1 cellular context compared by ENCODE assay signal in the genomic region with DNA sequence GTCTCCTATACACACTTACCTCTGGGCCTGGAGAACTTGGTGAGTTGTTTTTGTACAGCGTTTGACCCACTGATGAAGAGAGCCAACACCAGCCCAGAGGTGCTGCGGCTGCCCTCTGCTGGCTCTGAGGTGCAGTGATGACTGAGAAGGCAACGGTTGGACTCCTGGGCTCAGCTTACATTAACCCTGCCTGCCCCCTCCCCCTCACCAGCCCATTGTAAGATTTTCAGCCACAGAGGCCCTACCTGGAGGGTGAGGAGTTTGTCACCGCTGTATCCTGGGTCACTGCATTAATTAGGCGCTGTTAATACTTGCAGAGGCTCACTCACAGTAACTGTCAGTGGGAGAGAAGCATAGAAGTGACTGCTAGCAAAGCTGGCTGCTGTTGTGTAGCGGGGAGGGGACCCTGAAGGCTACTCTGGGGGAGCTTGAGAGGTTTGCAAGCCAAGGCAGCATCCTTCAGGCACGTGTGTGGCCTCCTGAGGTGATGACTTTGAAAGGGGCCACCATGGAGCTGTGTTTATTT.
TF ChIP-seq lines count a peak whose summit lies in the region.

No MANE protein-coding gene starts in this region.

TF ChIP-seq in H1, 55 proteins besides CTCF, POLR2A, EP300 and RAD21:
- no peak for TF ChIP-seq KDM5A (IDR thresholded peaks at IDR 0.05; ENCODE audit: low read length)
- TF ChIP-seq SIX5 (IDR thresholded peaks at IDR 0.05; ENCODE audit: low read depth, low read length): no peak
- no peak for TF ChIP-seq KDM1A (IDR thresholded peaks at IDR 0.05; ENCODE audit: borderline replicate concordance, low read length)
- TF ChIP-seq, protein P1, sequence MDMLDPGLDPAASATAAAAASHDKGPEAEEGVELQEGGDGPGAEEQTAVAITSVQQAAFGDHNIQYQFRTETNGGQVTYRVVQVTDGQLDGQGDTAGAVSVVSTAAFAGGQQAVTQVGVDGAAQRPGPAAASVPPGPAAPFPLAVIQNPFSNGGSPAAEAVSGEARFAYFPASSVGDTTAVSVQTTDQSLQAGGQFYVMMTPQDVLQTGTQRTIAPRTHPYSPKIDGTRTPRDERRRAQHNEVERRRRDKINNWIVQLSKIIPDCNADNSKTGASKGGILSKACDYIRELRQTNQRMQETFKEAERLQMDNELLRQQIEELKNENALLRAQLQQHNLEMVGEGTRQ (IDR thresholded peaks at IDR 0.05; ENCODE audit: low read length): no peak
- TF ChIP-seq, protein P2, sequence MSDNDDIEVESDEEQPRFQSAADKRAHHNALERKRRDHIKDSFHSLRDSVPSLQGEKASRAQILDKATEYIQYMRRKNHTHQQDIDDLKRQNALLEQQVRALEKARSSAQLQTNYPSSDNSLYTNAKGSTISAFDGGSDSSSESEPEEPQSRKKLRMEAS (IDR thresholded peaks at IDR 0.05): peak; percentile 48; the same call in 1 of the 2 replicates
- TF ChIP-seq RBBP5 (IDR thresholded peaks at IDR 0.05; ENCODE audit: borderline replicate concordance, low read depth, low read length): peak; percentile 91
- TF ChIP-seq SP1 (IDR thresholded peaks at IDR 0.05; ENCODE audit: low read depth, low read length): peak; percentile 70
- TF ChIP-seq FOSL1 (IDR thresholded peaks at IDR 0.05; ENCODE audit: insufficient read depth, low read depth, low read length): no peak
- TF ChIP-seq RXRA (IDR thresholded peaks at IDR 0.05; ENCODE audit: insufficient read depth, low read depth, low read length): no peak
- no peak for TF ChIP-seq SP2 (IDR thresholded peaks at IDR 0.05; ENCODE audit: low read length)
- TF ChIP-seq GTF2F1 (IDR thresholded peaks at IDR 0.05; ENCODE audit: borderline replicate concordance, low read depth, low read length): no peak; the same call in 1 of the 2 replicates
- TF ChIP-seq JUND (IDR thresholded peaks at IDR 0.05; ENCODE audit: low read length): peak; percentile 77
- TF ChIP-seq SIN3A (conservative IDR thresholded peaks at IDR 0.05 in 1 of 2, IDR thresholded peaks at IDR 0.05 in 1 of 2; ENCODE audit: low read depth in 1 of 2, low read length in 2 of 2): peak in 1 of 2 experiments; percentile 51; a peak in 1 of 4 replicates
- no peak for TF ChIP-seq CBX5 (IDR thresholded peaks at IDR 0.05; ENCODE audit: low read depth, low read length)
- TF ChIP-seq CTBP2 (IDR thresholded peaks at IDR 0.05; ENCODE audit: borderline replicate concordance, insufficient read depth, insufficient read length, low read length): no peak
- no peak for TF ChIP-seq GABPA (IDR thresholded peaks at IDR 0.05; ENCODE audit: borderline replicate concordance, insufficient read depth, low read length)
- TF ChIP-seq, protein P3, sequence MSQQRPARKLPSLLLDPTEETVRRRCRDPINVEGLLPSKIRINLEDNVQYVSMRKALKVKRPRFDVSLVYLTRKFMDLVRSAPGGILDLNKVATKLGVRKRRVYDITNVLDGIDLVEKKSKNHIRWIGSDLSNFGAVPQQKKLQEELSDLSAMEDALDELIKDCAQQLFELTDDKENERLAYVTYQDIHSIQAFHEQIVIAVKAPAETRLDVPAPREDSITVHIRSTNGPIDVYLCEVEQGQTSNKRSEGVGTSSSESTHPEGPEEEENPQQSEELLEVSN (IDR thresholded peaks at IDR 0.05): no peak
- TF ChIP-seq BACH1 (IDR thresholded peaks at IDR 0.05; ENCODE audit: low read length): no peak
- TF ChIP-seq, protein P4, sequence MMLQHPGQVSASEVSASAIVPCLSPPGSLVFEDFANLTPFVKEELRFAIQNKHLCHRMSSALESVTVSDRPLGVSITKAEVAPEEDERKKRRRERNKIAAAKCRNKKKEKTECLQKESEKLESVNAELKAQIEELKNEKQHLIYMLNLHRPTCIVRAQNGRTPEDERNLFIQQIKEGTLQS (IDR thresholded peaks at IDR 0.05; ENCODE audit: insufficient read depth, low read depth, low read length): no peak
- TF ChIP-seq, protein P5, sequence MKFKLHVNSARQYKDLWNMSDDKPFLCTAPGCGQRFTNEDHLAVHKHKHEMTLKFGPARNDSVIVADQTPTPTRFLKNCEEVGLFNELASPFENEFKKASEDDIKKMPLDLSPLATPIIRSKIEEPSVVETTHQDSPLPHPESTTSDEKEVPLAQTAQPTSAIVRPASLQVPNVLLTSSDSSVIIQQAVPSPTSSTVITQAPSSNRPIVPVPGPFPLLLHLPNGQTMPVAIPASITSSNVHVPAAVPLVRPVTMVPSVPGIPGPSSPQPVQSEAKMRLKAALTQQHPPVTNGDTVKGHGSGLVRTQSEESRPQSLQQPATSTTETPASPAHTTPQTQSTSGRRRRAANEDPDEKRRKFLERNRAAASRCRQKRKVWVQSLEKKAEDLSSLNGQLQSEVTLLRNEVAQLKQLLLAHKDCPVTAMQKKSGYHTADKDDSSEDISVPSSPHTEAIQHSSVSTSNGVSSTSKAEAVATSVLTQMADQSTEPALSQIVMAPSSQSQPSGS (IDR thresholded peaks at IDR 0.05; ENCODE audit: low read length): no peak
- peak; percentile 64 for TF ChIP-seq NANOG (IDR thresholded peaks at IDR 0.05; ENCODE audit: insufficient read depth, low read depth, low read length, poor library complexity, severe bottlenecking)
- no peak for TF ChIP-seq MAFK (IDR thresholded peaks at IDR 0.05; ENCODE audit: low read depth, low read length)
- TF ChIP-seq EGR1 (IDR thresholded peaks at IDR 0.05; ENCODE audit: borderline replicate concordance, low read depth, low read length): no peak; the same call in 1 of the 2 replicates
- no peak; the same call in 1 of the 2 replicates for TF ChIP-seq YY1 (IDR thresholded peaks at IDR 0.05; ENCODE audit: low read depth, low read length)
- no peak for TF ChIP-seq RFX5 (IDR thresholded peaks at IDR 0.05; ENCODE audit: borderline replicate concordance, low read depth, low read length)
- no peak for TF ChIP-seq BCL11A (IDR thresholded peaks at IDR 0.05; ENCODE audit: low read depth in 2 of 2, low read length in 2 of 2)
- TF ChIP-seq, protein P6, sequence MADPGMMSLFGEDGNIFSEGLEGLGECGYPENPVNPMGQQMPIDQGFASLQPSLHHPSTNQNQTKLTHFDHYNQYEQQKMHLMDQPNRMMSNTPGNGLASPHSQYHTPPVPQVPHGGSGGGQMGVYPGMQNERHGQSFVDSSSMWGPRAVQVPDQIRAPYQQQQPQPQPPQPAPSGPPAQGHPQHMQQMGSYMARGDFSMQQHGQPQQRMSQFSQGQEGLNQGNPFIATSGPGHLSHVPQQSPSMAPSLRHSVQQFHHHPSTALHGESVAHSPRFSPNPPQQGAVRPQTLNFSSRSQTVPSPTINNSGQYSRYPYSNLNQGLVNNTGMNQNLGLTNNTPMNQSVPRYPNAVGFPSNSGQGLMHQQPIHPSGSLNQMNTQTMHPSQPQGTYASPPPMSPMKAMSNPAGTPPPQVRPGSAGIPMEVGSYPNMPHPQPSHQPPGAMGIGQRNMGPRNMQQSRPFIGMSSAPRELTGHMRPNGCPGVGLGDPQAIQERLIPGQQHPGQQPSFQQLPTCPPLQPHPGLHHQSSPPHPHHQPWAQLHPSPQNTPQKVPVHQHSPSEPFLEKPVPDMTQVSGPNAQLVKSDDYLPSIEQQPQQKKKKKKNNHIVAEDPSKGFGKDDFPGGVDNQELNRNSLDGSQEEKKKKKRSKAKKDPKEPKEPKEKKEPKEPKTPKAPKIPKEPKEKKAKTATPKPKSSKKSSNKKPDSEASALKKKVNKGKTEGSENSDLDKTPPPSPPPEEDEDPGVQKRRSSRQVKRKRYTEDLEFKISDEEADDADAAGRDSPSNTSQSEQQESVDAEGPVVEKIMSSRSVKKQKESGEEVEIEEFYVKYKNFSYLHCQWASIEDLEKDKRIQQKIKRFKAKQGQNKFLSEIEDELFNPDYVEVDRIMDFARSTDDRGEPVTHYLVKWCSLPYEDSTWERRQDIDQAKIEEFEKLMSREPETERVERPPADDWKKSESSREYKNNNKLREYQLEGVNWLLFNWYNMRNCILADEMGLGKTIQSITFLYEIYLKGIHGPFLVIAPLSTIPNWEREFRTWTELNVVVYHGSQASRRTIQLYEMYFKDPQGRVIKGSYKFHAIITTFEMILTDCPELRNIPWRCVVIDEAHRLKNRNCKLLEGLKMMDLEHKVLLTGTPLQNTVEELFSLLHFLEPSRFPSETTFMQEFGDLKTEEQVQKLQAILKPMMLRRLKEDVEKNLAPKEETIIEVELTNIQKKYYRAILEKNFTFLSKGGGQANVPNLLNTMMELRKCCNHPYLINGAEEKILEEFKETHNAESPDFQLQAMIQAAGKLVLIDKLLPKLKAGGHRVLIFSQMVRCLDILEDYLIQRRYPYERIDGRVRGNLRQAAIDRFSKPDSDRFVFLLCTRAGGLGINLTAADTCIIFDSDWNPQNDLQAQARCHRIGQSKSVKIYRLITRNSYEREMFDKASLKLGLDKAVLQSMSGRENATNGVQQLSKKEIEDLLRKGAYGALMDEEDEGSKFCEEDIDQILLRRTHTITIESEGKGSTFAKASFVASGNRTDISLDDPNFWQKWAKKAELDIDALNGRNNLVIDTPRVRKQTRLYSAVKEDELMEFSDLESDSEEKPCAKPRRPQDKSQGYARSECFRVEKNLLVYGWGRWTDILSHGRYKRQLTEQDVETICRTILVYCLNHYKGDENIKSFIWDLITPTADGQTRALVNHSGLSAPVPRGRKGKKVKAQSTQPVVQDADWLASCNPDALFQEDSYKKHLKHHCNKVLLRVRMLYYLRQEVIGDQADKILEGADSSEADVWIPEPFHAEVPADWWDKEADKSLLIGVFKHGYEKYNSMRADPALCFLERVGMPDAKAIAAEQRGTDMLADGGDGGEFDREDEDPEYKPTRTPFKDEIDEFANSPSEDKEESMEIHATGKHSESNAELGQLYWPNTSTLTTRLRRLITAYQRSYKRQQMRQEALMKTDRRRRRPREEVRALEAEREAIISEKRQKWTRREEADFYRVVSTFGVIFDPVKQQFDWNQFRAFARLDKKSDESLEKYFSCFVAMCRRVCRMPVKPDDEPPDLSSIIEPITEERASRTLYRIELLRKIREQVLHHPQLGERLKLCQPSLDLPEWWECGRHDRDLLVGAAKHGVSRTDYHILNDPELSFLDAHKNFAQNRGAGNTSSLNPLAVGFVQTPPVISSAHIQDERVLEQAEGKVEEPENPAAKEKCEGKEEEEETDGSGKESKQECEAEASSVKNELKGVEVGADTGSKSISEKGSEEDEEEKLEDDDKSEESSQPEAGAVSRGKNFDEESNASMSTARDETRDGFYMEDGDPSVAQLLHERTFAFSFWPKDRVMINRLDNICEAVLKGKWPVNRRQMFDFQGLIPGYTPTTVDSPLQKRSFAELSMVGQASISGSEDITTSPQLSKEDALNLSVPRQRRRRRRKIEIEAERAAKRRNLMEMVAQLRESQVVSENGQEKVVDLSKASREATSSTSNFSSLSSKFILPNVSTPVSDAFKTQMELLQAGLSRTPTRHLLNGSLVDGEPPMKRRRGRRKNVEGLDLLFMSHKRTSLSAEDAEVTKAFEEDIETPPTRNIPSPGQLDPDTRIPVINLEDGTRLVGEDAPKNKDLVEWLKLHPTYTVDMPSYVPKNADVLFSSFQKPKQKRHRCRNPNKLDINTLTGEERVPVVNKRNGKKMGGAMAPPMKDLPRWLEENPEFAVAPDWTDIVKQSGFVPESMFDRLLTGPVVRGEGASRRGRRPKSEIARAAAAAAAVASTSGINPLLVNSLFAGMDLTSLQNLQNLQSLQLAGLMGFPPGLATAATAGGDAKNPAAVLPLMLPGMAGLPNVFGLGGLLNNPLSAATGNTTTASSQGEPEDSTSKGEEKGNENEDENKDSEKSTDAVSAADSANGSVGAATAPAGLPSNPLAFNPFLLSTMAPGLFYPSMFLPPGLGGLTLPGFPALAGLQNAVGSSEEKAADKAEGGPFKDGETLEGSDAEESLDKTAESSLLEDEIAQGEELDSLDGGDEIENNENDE (IDR thresholded peaks at IDR 0.05; ENCODE audit: insufficient replicate concordance, low read length): no peak
- peak; percentile 94 for TF ChIP-seq ASH2L (IDR thresholded peaks at IDR 0.05; ENCODE audit: low read length)
- TF ChIP-seq CHD2 (IDR thresholded peaks at IDR 0.05; ENCODE audit: low read length): peak; percentile 53; the same call in 1 of the 2 replicates
- no peak; the same call in 1 of the 2 replicates for TF ChIP-seq POLR2AphosphoS5 (IDR thresholded peaks at IDR 0.05; ENCODE audit: low read depth, low read length)
- no peak for TF ChIP-seq SIRT6 (IDR thresholded peaks at IDR 0.05; ENCODE audit: low read length)
- no peak for TF ChIP-seq POU5F1 (IDR thresholded peaks at IDR 0.05; ENCODE audit: low read depth, low read length)
- TF ChIP-seq RNF2 (IDR thresholded peaks at IDR 0.05; ENCODE audit: borderline replicate concordance, low read depth, low read length, missing control alignments, poor library complexity, severe bottlenecking): no peak
- peak; percentile 32; the same call in 1 of the 2 replicates for TF ChIP-seq SP4 (IDR thresholded peaks at IDR 0.05; ENCODE audit: low read length)
- no peak for TF ChIP-seq TEAD4 (IDR thresholded peaks at IDR 0.05; ENCODE audit: low read depth, low read length)
- no peak for TF ChIP-seq ZNF274 (IDR thresholded peaks at IDR 0.05; ENCODE audit: borderline replicate concordance, extremely low read depth, low read length)
- TF ChIP-seq EZH2 (IDR thresholded peaks at IDR 0.05; ENCODE audit: low read depth, low read length, severe bottlenecking): no peak
- peak; percentile 73 for TF ChIP-seq CREB1 (IDR thresholded peaks at IDR 0.05)
- TF ChIP-seq CHD1 (IDR thresholded peaks at IDR 0.05; ENCODE audit: low read depth, low read length): no peak
- no peak for TF ChIP-seq BRCA1 (IDR thresholded peaks at IDR 0.05; ENCODE audit: low read depth, low read length)
- no peak for TF ChIP-seq HDAC6 (IDR thresholded peaks at IDR 0.05; ENCODE audit: low read depth, low read length)
- TF ChIP-seq JUN (IDR thresholded peaks at IDR 0.05; ENCODE audit: low read depth, low read length): no peak
- no peak for TF ChIP-seq KDM4A (IDR thresholded peaks at IDR 0.05; ENCODE audit: low read depth, low read length, severe bottlenecking)
- TF ChIP-seq TCF12 (IDR thresholded peaks at IDR 0.05; ENCODE audit: low read depth, low read length): no peak
- TF ChIP-seq TBP (IDR thresholded peaks at IDR 0.05; ENCODE audit: low read depth, low read length): 0 out of 2 replicates have a peak, but pooled peaks have one; percentile 13
